9 cellular contexts compared by ENCODE assay signal in the genomic region with DNA sequence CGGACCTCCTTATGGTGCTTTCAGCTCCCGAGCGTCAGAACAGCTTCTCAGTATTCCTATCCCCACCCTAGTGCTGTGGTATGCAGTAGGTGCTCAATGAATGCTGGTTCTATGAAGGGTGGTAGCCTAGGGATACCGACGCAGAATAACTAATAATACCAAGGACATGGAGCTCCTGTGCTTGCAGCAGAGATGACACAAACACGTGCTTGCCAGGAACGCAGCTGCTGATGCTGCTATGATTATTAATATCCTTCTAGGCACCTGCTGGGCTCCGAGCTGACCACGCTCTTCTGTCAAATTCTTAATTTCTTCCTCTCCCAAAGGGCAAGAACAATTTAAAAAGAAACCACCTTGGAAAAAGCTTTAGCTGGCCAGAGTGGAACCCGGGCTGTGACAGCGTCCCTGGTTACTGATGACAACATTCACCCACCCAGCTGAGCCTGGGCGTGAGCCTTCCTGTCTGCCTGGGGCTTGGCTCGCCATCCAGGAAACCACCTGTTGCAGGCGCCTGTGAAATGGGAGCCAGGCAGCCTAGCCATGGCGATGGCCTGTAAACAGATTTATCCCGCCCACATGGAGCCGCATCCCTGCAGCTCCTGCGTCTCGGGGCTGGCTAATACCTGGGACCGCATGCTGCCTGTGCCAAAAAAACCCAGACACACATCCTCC.
A peak's percentile ranks its signal among the peaks of the same experiment; 100 is the strongest.
DNase-seq lines count a peak whose midpoint lies in the region; ATAC-seq lines count a peak whose summit lies in the region.
"Had no signal": no experiment of that assay in that cellular context is flagged by ENCODE, and none has a peak within 500 bp of the region (broad histone marks: within the 10 kb centered on the region; RNA-seq: fewer than 3 reads in every experiment).

No MANE protein-coding gene starts in this region.

- H3K36me3 Mint-ChIP-seq in memory B cell, result peaks cover 25% of the 10 kb centered on the region
- H3K36me3 Mint-ChIP-seq in effector memory CD8-positive, alpha-beta T cell (ENCODE audit: insufficient read depth), result peaks cover 3% of the 10 kb centered on the region

- H3K4me3 Mint-ChIP-seq in memory B cell, result no peak overlapping the region
- no peak overlapping the region for H3K4me3 Mint-ChIP-seq in effector memory CD8-positive, alpha-beta T cell

- H3K27me3 Mint-ChIP-seq in memory B cell, result peaks cover 1% of the 10 kb centered on the region
- peaks cover 21 to 82% of the 10 kb centered on the region in 2 donors for H3K27me3 Mint-ChIP-seq in effector memory CD8-positive, alpha-beta T cell

- no peak overlapping the region for H3K27ac Mint-ChIP-seq in memory B cell
- H3K27ac Mint-ChIP-seq in effector memory CD8-positive, alpha-beta T cell, result no peak overlapping the region

- peak; percentile 78 for ATAC-seq in memory B cell (ENCODE audit: low read depth)
- ATAC-seq in effector memory CD8-positive, alpha-beta T cell (replicated peaks), result no peak
- no peak for ATAC-seq in GM21423 (IDR thresholded peaks at IDR 0.05; ENCODE audit: unreplicated experiment)

- peaks cover 3% of the 10 kb centered on the region for H3K9me3 Mint-ChIP-seq in memory B cell
- H3K9me3 Mint-ChIP-seq in effector memory CD8-positive, alpha-beta T cell, result no peaks in the 10 kb centered on the region

- DNase-seq in COR-L47 (lab: John Stamatoyannopoulos, UW) (peak; percentile 99), NCI-H1105 (lab: John Stamatoyannopoulos, UW) (peak; percentile 95), memory B cell (ENCODE audit: low spot score in 2 of 2) (no peak), medulla oblongata (ENCODE audit: extremely low spot score) (no peak), SIG-M5 (lab: John Stamatoyannopoulos, UW) (no peak)
- no peak for DNase-seq in effector memory CD8-positive, alpha-beta T cell

- peaks cover 45% of the 10 kb centered on the region for H3K4me1 Mint-ChIP-seq in memory B cell
- H3K4me1 Mint-ChIP-seq in effector memory CD8-positive, alpha-beta T cell (ENCODE audit: low read depth in 2 of 2), result no peaks in the 10 kb centered on the region

- H3K27ac ChIP-seq in angular gyrus (ENCODE audit: low read depth, low read length), result peak overlapping the region; percentile 82
- H3K27ac ChIP-seq: HL-60 had no signal

Comparison
In these comparisons a context has a peak if more than half of its experiments do, and no peak if none do; other contexts are left out.
1. DNase-seq: peak in COR-L47 (single experiment) and NCI-H1105 (single experiment); none in memory B cell (0 of 2), effector memory CD8-positive, alpha-beta T cell (0 of 3), medulla oblongata (single experiment) and SIG-M5 (single experiment).